ENCODE assay signal across 19 cellular contexts in genomic region chr17:49590874-49591273, GRCh38. TPM values are rescaled to one million over a fixed set of nuclear protein-coding genes. Genes with fewer than 3 reads are reported as not detected.
DNase-seq lines count a peak whose midpoint lies in the region; ATAC-seq, FAIRE-seq and TF ChIP-seq lines count a peak whose summit lies in the region.
"Had no signal": no experiment of that assay in that cellular context is flagged by ENCODE, and none has a peak within 500 bp of the region (broad histone marks: within the 10 kb centered on the region; RNA-seq: fewer than 3 reads in every experiment).

No MANE protein-coding gene starts in this region.

- no peaks in the 10 kb centered on the region for H3K9me3 Mint-ChIP-seq in activated T-helper 1 cell treated with anti-CD3 and anti-CD28 coated beads, Interleukin-12 subunit alpha, Interleukin-12 subunit beta, Interleukin-2, Interleukin-4 antibody, amounts not matched to agents 30 ng/mL and 10 ng/mL and 1 ng/mL, durations not matched to agents 14 hours and 24 hours and 36 hours
- no peaks in the 10 kb centered on the region for H3K9me3 Mint-ChIP-seq in nephron progenitor cell
- H3K9me3 Mint-ChIP-seq: CD4-positive, CD25-positive, alpha-beta regulatory T cell; H9 had no signal

- TF ChIP-seq RAD21 in A549 (conservative IDR thresholded peaks at IDR 0.05 in 1 of 2, IDR thresholded peaks at IDR 0.05 in 1 of 2) (no peak), H1 (IDR thresholded peaks at IDR 0.05 in 1 of 2, conservative IDR thresholded peaks at IDR 0.05 in 1 of 2; ENCODE audit: low read depth in 2 of 2, low read length in 2 of 2) (no peak)

- no peak for TF ChIP-seq CTCF in A549 (IDR thresholded peaks at IDR 0.05)
- TF ChIP-seq CTCF in H1 (IDR thresholded peaks at IDR 0.05; ENCODE audit: control extremely low read depth in 1 of 3, insufficient read depth in 1 of 3, low read depth in 1 of 3, low read length in 3 of 3), result no peak
- TF ChIP-seq CTCF in nephron progenitor cell (IDR thresholded peaks at IDR 0.05), result no peak
- TF ChIP-seq CTCF in gastroesophageal sphincter (IDR thresholded peaks at IDR 0.05), result no peak

- H2BK12ac ChIP-seq in H1 (ENCODE audit: low read depth, low read length), result no peak overlapping the region

- no peak overlapping the region for H2AK5ac ChIP-seq in H1 (ENCODE audit: low read depth, low read length)

- no peaks in the 10 kb centered on the region for H3K23me2 ChIP-seq in H1 (ENCODE audit: low read depth, low read length)

- intact Hi-C loops in activated T-helper 1 cell treated with anti-CD3 and anti-CD28 coated beads, Interleukin-12 subunit alpha, Interleukin-12 subunit beta, Interleukin-2, Interleukin-4 antibody, amounts not matched to agents 30 ng/mL and 10 ng/mL and 1 ng/mL, durations not matched to agents 14 hours and 24 hours and 36 hours (cut with micrococcal nuclease), result no loop called here

- no peak overlapping the region for H2BK120ac ChIP-seq in H1 (replicated peaks; ENCODE audit: low read depth, low read length)

- POLR2A ChIA-PET in A549 (lab: Yijun Ruan, JAX), result interaction anchor here (0.9 kb wide), 1 partner anchor 86 kb away, joined by 5 read pairs; no protein-coding TSS in a partner anchor
- POLR2A ChIA-PET in H1 (lab: Charles Lee; ENCODE audit: partially characterized antibody), result interaction anchor here (1.5 kb wide), 1 partner anchor 107 kb away, joined by 3 read pairs; no protein-coding TSS in a partner anchor

- 0 out of 8 replicates have a peak, but pooled peaks cover 0 to under 1% (median 0%) of the 10 kb centered on the region in 4 experiments for H3K36me3 ChIP-seq in H1 (ENCODE audit: control insufficient read depth in 2 of 4, insufficient read depth in 4 of 4, low read length in 3 of 4)
- peaks cover 0 to 48% of the 10 kb centered on the region in 2 donors for H3K36me3 ChIP-seq in gastroesophageal sphincter
- H3K36me3 ChIP-seq: BE2C had no signal

- no peaks in the 10 kb centered on the region for H3K79me2 ChIP-seq in H1 (ENCODE audit: control insufficient read depth in 1 of 2, insufficient read depth in 2 of 2, low read length in 2 of 2)

- no peak overlapping the region for H3K18ac ChIP-seq in H1 (ENCODE audit: extremely low read depth, low read length)

- H3K4me2 ChIP-seq in A549, result no peak overlapping the region
- no peak overlapping the region for H3K4me2 ChIP-seq in H1 (ENCODE audit: insufficient read depth in 1 of 2, low read depth in 2 of 2, low read length in 2 of 2)

- H4K5ac ChIP-seq in H1 (ENCODE audit: insufficient read length, low read depth, low read length), result no peak overlapping the region

- H2AFZ ChIP-seq in H1 (ENCODE audit: low read length), result no peak overlapping the region

- no peak overlapping the region for H4K8ac ChIP-seq in H1 (ENCODE audit: extremely low read depth, insufficient read depth, low read length)

- H3K14ac ChIP-seq in H1 (ENCODE audit: insufficient read length), result no peak overlapping the region

- no peak overlapping the region for H2BK15ac ChIP-seq in H1 (ENCODE audit: low read length)

- TF ChIP-seq EP300 in A549 (IDR thresholded peaks at IDR 0.05) (no peak), H1 (IDR thresholded peaks at IDR 0.05; ENCODE audit: borderline replicate concordance in 1 of 2, low read depth in 2 of 2, low read length in 2 of 2) (no peak), gastroesophageal sphincter (IDR thresholded peaks at IDR 0.05) (no peak)

- H2BK5ac ChIP-seq in H1 (ENCODE audit: low read depth, low read length), result no peak overlapping the region

- no peak overlapping the region for H3K56ac ChIP-seq in H1 (replicated peaks; ENCODE audit: insufficient read length, low read depth, low read length)

- TF ChIP-seq POLR2A in A549 (IDR thresholded peaks at IDR 0.05; ENCODE audit: low read length) (no peak), H1 (IDR thresholded peaks at IDR 0.05; ENCODE audit: control extremely low read depth in 1 of 2, low read depth in 2 of 2, low read length in 2 of 2) (no peak), gastroesophageal sphincter (IDR thresholded peaks at IDR 0.05) (no peak)

- H3K27ac ChIP-seq in A549 (no peak overlapping the region), H1 (ENCODE audit: low read depth, low read length) (no peak overlapping the region), gastroesophageal sphincter (no peak overlapping the region)

- H4K91ac ChIP-seq in H1 (replicated peaks; ENCODE audit: insufficient read length, low read length), result no peak overlapping the region

- peaks cover 4% of the 10 kb centered on the region for H3K36me3 Mint-ChIP-seq in activated T-helper 1 cell treated with anti-CD3 and anti-CD28 coated beads, Interleukin-12 subunit alpha, Interleukin-12 subunit beta, Interleukin-2, Interleukin-4 antibody, amounts not matched to agents 30 ng/mL and 10 ng/mL and 1 ng/mL, durations not matched to agents 14 hours and 24 hours and 36 hours (ENCODE audit: low read depth)
- H3K36me3 Mint-ChIP-seq in nephron progenitor cell (ENCODE audit: low read depth), result peaks cover 29% of the 10 kb centered on the region

- H3K4me1 Mint-ChIP-seq in activated T-helper 1 cell treated with anti-CD3 and anti-CD28 coated beads, Interleukin-12 subunit alpha, Interleukin-12 subunit beta, Interleukin-2, Interleukin-4 antibody, amounts not matched to agents 30 ng/mL and 10 ng/mL and 1 ng/mL, durations not matched to agents 14 hours and 24 hours and 36 hours (ENCODE audit: low read depth), result no peaks in the 10 kb centered on the region
- H3K4me1 Mint-ChIP-seq in nephron progenitor cell, result peaks cover 13% of the 10 kb centered on the region

- H3K27me3 Mint-ChIP-seq in activated T-helper 1 cell treated with anti-CD3 and anti-CD28 coated beads, Interleukin-12 subunit alpha, Interleukin-12 subunit beta, Interleukin-2, Interleukin-4 antibody, amounts not matched to agents 30 ng/mL and 10 ng/mL and 1 ng/mL, durations not matched to agents 14 hours and 24 hours and 36 hours (ENCODE audit: insufficient read depth), result no peaks in the 10 kb centered on the region
- H3K27me3 Mint-ChIP-seq in nephron progenitor cell (ENCODE audit: low read depth, poor library complexity), result no peaks in the 10 kb centered on the region

- DNase-seq in A549 (ENCODE audit: low read depth in 1 of 2, low spot score in 1 of 2), result no peak
- DNase-seq in activated T-helper 1 cell treated with anti-CD3 and anti-CD28 coated beads, Interleukin-12 subunit alpha, Interleukin-12 subunit beta, Interleukin-2, Interleukin-4 antibody, amounts not matched to agents 30 ng/mL and 10 ng/mL and 1 ng/mL, durations not matched to agents 14 hours and 24 hours and 36 hours (ENCODE audit: low spot score), result no peak
- no peak for DNase-seq in H1 (ENCODE audit: low read depth in 1 of 2, low spot score in 2 of 2)
- DNase-seq in nephron progenitor cell, result no peak
- no peak for DNase-seq in mucosa of gallbladder (ENCODE audit: low spot score)
- no peak for DNase-seq in SHP77 treated with DMSO at 0.1 percent for 48 hours (lab: John Stamatoyannopoulos, UW)
- DNase-seq: 8988T; BE2C; C1 segment of cervical spinal cord; Caco-2; CD4-positive, CD25-positive, alpha-beta regulatory T cell; GOT3; H9 had no signal

- H3K4me3 ChIP-seq in A549, result no peak overlapping the region
- no peak overlapping the region for H3K4me3 ChIP-seq in H1 (ENCODE audit: extremely low read depth in 1 of 4, insufficient read depth in 2 of 4, low read depth in 3 of 4, low read length in 4 of 4)
- no peak overlapping the region for H3K4me3 ChIP-seq in gastroesophageal sphincter

- FAIRE-seq in A549 (lab: Jason Lieb, UNC) (no peak), H1 (lab: Jason Lieb, UNC) (no peak)
- FAIRE-seq: D721Med, G401.6, GM12891, GM18507 had no signal

- H3K9ac ChIP-seq in H1 (replicated peaks in 1 of 4; ENCODE audit: extremely low read depth in 1 of 4, low read depth in 3 of 4, low read length in 3 of 4), result no peak overlapping the region

- H3K4ac ChIP-seq in H1 (replicated peaks; ENCODE audit: insufficient read length, low read depth, low read length), result no peak overlapping the region

- 92% methylated on average over 4 of the region's 4 CpGs for WGBS in A549 (ENCODE audit: missing lambda C conversion rate)
- 97% methylated on average over 4 of the region's 4 CpGs; no CpG with 5 or more reads in 1 of the 2 experiments for WGBS in H1 (ENCODE audit: extremely low coverage in 1 of 2, insufficient coverage in 1 of 2, insufficient read length in 1 of 2, insufficient replicate concordance in 2 of 2, low coverage in 1 of 2, low lambda C conversion rate in 2 of 2, missing lambda C conversion rate in 1 of 2), 2 experiments
- WGBS in gastroesophageal sphincter (ENCODE audit: low coverage in 1 of 2), 2 donors, result 88 to 94% methylated on average over 4 of the region's 4 CpGs

- H3K9me3 ChIP-seq in A549 (no peaks in the 10 kb centered on the region), H1 (ENCODE audit: insufficient read depth in 2 of 2, low read depth in 1 of 2, low read length in 1 of 2) (no peaks in the 10 kb centered on the region), gastroesophageal sphincter (no peaks in the 10 kb centered on the region)
- H3K9me3 ChIP-seq: BE2C, Caco-2 had no signal

- H3K27me3 ChIP-seq in H1 (replicated peaks in 1 of 4; ENCODE audit: control insufficient read depth in 3 of 4, extremely low read depth in 1 of 4, insufficient read depth in 3 of 4, low read length in 3 of 4), result no peaks in the 10 kb centered on the region
- H3K27me3 ChIP-seq in gastroesophageal sphincter, result no peaks in the 10 kb centered on the region
- H3K27me3 ChIP-seq: BE2C had no signal

- peak overlapping the region; percentile 24 for H3K27ac Mint-ChIP-seq in activated T-helper 1 cell treated with anti-CD3 and anti-CD28 coated beads, Interleukin-12 subunit alpha, Interleukin-12 subunit beta, Interleukin-2, Interleukin-4 antibody, amounts not matched to agents 30 ng/mL and 10 ng/mL and 1 ng/mL, durations not matched to agents 14 hours and 24 hours and 36 hours
- H3K27ac Mint-ChIP-seq in nephron progenitor cell, result peak overlapping the region; percentile 17

- no peak overlapping the region for H3K23ac ChIP-seq in H1 (ENCODE audit: insufficient read length)

- ATAC-seq in A549 (no peak), gastroesophageal sphincter (no peak), GM21367 (IDR thresholded peaks at IDR 0.05; ENCODE audit: unreplicated experiment) (no peak)

- CTCF ChIA-PET in A549 (lab: Yijun Ruan, JAX) (interaction anchor here (0.7 to 40.8 kb wide), 7 partner anchors 11 to 406 kb away, joined by 3 to 2008 read pairs (median 4); partner anchors contain the start of genes NXPH3 and SLC35B1), H1 (lab: Charles Lee; ENCODE audit: partially characterized antibody) (interaction anchor here (0.8 to 3.2 kb wide), 4 partner anchors 10 to 105 kb away, joined by 3 to 17 read pairs (median 7); no protein-coding TSS in a partner anchor)

- H4K20me1 ChIP-seq in H1 (replicated peaks in 1 of 2; ENCODE audit: control insufficient read depth in 1 of 2, insufficient read depth in 2 of 2, low read length in 2 of 2), result peaks cover 0 to 3% of the 10 kb centered on the region in 2 experiments

- no peaks in the 10 kb centered on the region for H3K79me1 ChIP-seq in H1 (ENCODE audit: low read depth, low read length)

- H3K4me1 ChIP-seq in A549, result no peaks in the 10 kb centered on the region
- peaks cover 0 to 2% (median 2%) of the 10 kb centered on the region in 4 experiments; a peak in 2 of 7 replicates for H3K4me1 ChIP-seq in H1 (replicated peaks in 1 of 4; ENCODE audit: control insufficient read depth in 3 of 4, insufficient read depth in 4 of 4, low read length in 3 of 4)
- H3K4me1 ChIP-seq in gastroesophageal sphincter, result peaks cover 0 to under 1% (median 0%) of the 10 kb centered on the region in 3 donors
- H3K4me1 ChIP-seq: BE2C had no signal

- no peak overlapping the region for H2BK20ac ChIP-seq in H1 (ENCODE audit: low read length)

- no peak overlapping the region for H3K4me3 Mint-ChIP-seq in activated T-helper 1 cell treated with anti-CD3 and anti-CD28 coated beads, Interleukin-12 subunit alpha, Interleukin-12 subunit beta, Interleukin-2, Interleukin-4 antibody, amounts not matched to agents 30 ng/mL and 10 ng/mL and 1 ng/mL, durations not matched to agents 14 hours and 24 hours and 36 hours
- H3K4me3 Mint-ChIP-seq in nephron progenitor cell, result no peak overlapping the region
- H3K4me3 Mint-ChIP-seq: CD4-positive, CD25-positive, alpha-beta regulatory T cell; H9 had no signal

RNA-seq across cellular contexts. Expression of gene NXPH3, which starts 15.2 kb away (rescaled TPM):
- polyA plus RNA-seq in A549 (2011; rRNA removed), result 0.07 and 0.12 TPM in 2 replicates
- 0.08 and 0.12 TPM in 2 replicates for polyA plus RNA-seq in A549 (2012; cell fraction: cytosol; rRNA removed)
- polyA plus RNA-seq in A549 (2012; cell fraction: nucleus; rRNA removed), result 0.05 TPM in 2 replicates
- polyA plus RNA-seq in A549 (2017; fragmentation: RNase III; extraction: RNeasy Plus Mini Kit Qiagen cat#74134 plus additional on column Dnase treatment), result 0.17 to 0.30 TPM (median 0.20 TPM) in 3 replicates
- 0.08 TPM in 1 of 2 replicates, not detected in the other for polyA minus RNA-seq in A549 (2011; rRNA and poly(A)+ RNA removed)
- not detected in 2 replicates for total RNA-seq in activated T-helper 1 cell treated with anti-CD3 and anti-CD28 coated beads, Interleukin-12 subunit alpha, Interleukin-12 subunit beta, Interleukin-2, Interleukin-4 antibody, amounts not matched to agents 30 ng/mL and 10 ng/mL and 1 ng/mL, durations not matched to agents 14 hours and 24 hours and 36 hours
- total RNA-seq in H1 (2021; fragmentation: NEBNext Ultra II Directional; extraction: Animal tissue kit (Norgen Biotek cat#: 25700)), result 3.3 and 3.7 TPM in 2 replicates
- 2.5 and 3.1 TPM in 2 replicates for polyA plus RNA-seq in H1 (2011; rRNA removed)
- 2.6 TPM for polyA plus RNA-seq in H1 (2011; cell fraction: cytosol; rRNA removed)
- 4.2 TPM for polyA plus RNA-seq in H1 (2011; cell fraction: nucleus; rRNA removed)
- 3.4 to 4.1 TPM (median 3.6 TPM) in 4 replicates for polyA plus RNA-seq in H1 (2012, experiment 1 of 2)
- 2.9 TPM for polyA plus RNA-seq in H1 (2012, experiment 2 of 2)
- 1.9 TPM for polyA plus RNA-seq in H1 (2013, experiment 1 of 2)
- polyA plus RNA-seq in H1 (2013, experiment 2 of 2), result 2.5 TPM
- polyA minus RNA-seq in H1 (2011; rRNA and poly(A)+ RNA removed), result 2.0 and 3.1 TPM in 2 replicates
- 1.8 TPM for polyA minus RNA-seq in H1 (2011; cell fraction: cytosol; rRNA and poly(A)+ RNA removed)
- 3.9 TPM for polyA minus RNA-seq in H1 (2011; cell fraction: nucleus; rRNA and poly(A)+ RNA removed)
- total RNA-seq in mucosa of gallbladder, result 2.9 TPM
- total RNA-seq in gastroesophageal sphincter, result 10 to 100 TPM; 24.4 to 26.4 (median 25.0) TPM
- total RNA-seq: CD4-positive, CD25-positive, alpha-beta regulatory T cell had no signal
- polyA plus RNA-seq: CD4-positive, CD25-positive, alpha-beta regulatory T cell had no signal

Comparison
In these comparisons a context has a peak if more than half of its experiments do, and no peak if none do; other contexts are left out.
1. Of the 18 proteins assayed by ChIP-seq in both H1 and A549: peak only in H1: none; only in A549: none; in both: KDM1A; in neither: 17.